Comparison of ENCODE assay signal across 8 cellular contexts in genomic region chr9:130041648-130042405, GRCh38. TPM values are rescaled to one million over a fixed set of nuclear protein-coding genes. Genes with fewer than 3 reads are reported as not detected.
DNase-seq lines count a peak whose midpoint lies in the region; ATAC-seq and TF ChIP-seq lines count a peak whose summit lies in the region.

No MANE protein-coding gene starts in this region.

- H4K8ac ChIP-seq in IMR-90 (ENCODE audit: low read depth in 2 of 2, low read length in 2 of 2): no peak overlapping the region; a peak in 1 of 4 replicates

- H3K27me3 ChIP-seq in CD4-positive, alpha-beta memory T cell (ENCODE audit: insufficient read depth, low read length): no peaks in the 10 kb centered on the region
- H3K27me3 ChIP-seq in IMR-90 (ENCODE audit: control insufficient read depth, insufficient read depth, low read length) (no peaks in the 10 kb centered on the region), stomach smooth muscle (ENCODE audit: control insufficient read depth in 1 of 2, insufficient read depth in 2 of 2, low read length in 2 of 2) (no peaks in the 10 kb centered on the region)

- no TSS peak for BruUV-seq in IMR-90 (replicated peaks; lab: Mats Ljungman, UMichigan)
- BruUV-seq in MCF 10A (replicated peaks; lab: Mats Ljungman, UMichigan): no TSS peak

- TF ChIP-seq RAD21 in IMR-90 (IDR thresholded peaks at IDR 0.05; ENCODE audit: low read length): peak; percentile 6; the same call in 1 of the 2 replicates

- H3K4ac ChIP-seq in IMR-90 (ENCODE audit: low read depth, low read length): peak overlapping the region; percentile 71

- peak overlapping the region; percentile 95 for H3K27ac ChIP-seq in CD4-positive, alpha-beta memory T cell (ENCODE audit: low read depth, low read length)
- H3K27ac ChIP-seq in IMR-90 (ENCODE audit: insufficient read depth, low read length) (peak overlapping the region; percentile 39), stomach smooth muscle (ENCODE audit: low read length) (peak overlapping the region; percentile 92)

- no peaks in the 10 kb centered on the region for H3K27me3 Mint-ChIP-seq in CD4-positive, alpha-beta memory T cell
- H3K27me3 Mint-ChIP-seq in MCF 10A (ENCODE audit: insufficient read depth, unreplicated experiment): no peaks in the 10 kb centered on the region

- H3K23ac ChIP-seq in IMR-90 (ENCODE audit: low read depth, low read length): peak overlapping the region; percentile 84

- intact Hi-C loops in CD4-positive, alpha-beta memory T cell (cut with micrococcal nuclease): loop anchor here (5.0 kb wide), 1 partner anchor 35 kb away; no protein-coding TSS in a partner anchor
- intact Hi-C loops in IMR-90 (cut with micrococcal nuclease): loop anchor here (2.0 to 5.0 kb wide), 3 partner anchors 77 to 207 kb away; partner anchors contain the start of genes C9orf78 and USP20
- intact Hi-C loops in MCF 10A (cut with micrococcal nuclease): loop anchor here (1.0 to 5.0 kb wide), 3 partner anchors 75 to 157 kb away; no protein-coding TSS in a partner anchor
- intact Hi-C loops in left colon (cut with DNase I, micrococcal nuclease): loop anchor here in 1 of 2 donors (10.0 kb wide), 1 partner anchor 77 kb away; no protein-coding TSS in a partner anchor

- ATAC-seq in IMR-90 (ENCODE audit: low read depth) (peak; percentile 16; the same call in 1 of the 2 replicates), left colon (peak; percentile 25), GM21529 (IDR thresholded peaks at IDR 0.05; ENCODE audit: unreplicated experiment) (no peak), GM21526 (IDR thresholded peaks at IDR 0.05; ENCODE audit: low FRiP score, unreplicated experiment) (no peak)

- H3K79me1 ChIP-seq in IMR-90 (ENCODE audit: low read depth in 1 of 2, low read length in 2 of 2): peaks cover 11 to 25% of the 10 kb centered on the region in 2 experiments; a peak in 3 of 4 replicates

- H3K27ac Mint-ChIP-seq in CD4-positive, alpha-beta memory T cell: peak overlapping the region; percentile 93 to 99 (median 99)
- peak overlapping the region; percentile 93 for H3K27ac Mint-ChIP-seq in MCF 10A (ENCODE audit: low read depth, unreplicated experiment)

- DNase-seq in CD4-positive, alpha-beta memory T cell: no peak
- DNase-seq in IMR-90 (peak; percentile 21), MCF 10A (ENCODE audit: unreplicated experiment) (peak; percentile 26), left colon (peak in 1 of 2 donors; percentile 31), NCI-H524 treated with DMSO at 0.1 percent for 48 hours (lab: John Stamatoyannopoulos, UW) (no peak)

- no peak overlapping the region for H4K5ac ChIP-seq in IMR-90 (ENCODE audit: low read depth, low read length)

- TF ChIP-seq CTCF in IMR-90 (conservative IDR thresholded peaks at IDR 0.05; ENCODE audit: low read depth, low read length) (no peak), MCF 10A (IDR thresholded peaks at IDR 0.05; ENCODE audit: unreplicated experiment) (no peak)

- H3K36me3 ChIP-seq in CD4-positive, alpha-beta memory T cell (ENCODE audit: insufficient read depth, low read length): no peaks in the 10 kb centered on the region
- no peaks in the 10 kb centered on the region for H3K36me3 ChIP-seq in IMR-90 (ENCODE audit: control insufficient read depth, insufficient read depth, low read length)
- no peaks in the 10 kb centered on the region for H3K36me3 ChIP-seq in stomach smooth muscle (ENCODE audit: control insufficient read depth in 2 of 2, insufficient read depth in 2 of 2, low read length in 2 of 2)

- 2% methylated on average over 19 of the region's 31 CpGs; no CpG with 5 or more reads in 1 of the 2 experiments for WGBS in IMR-90 (ENCODE audit: extremely low coverage in 2 of 2, insufficient read length in 1 of 2), 2 experiments

- TF ChIP-seq POLR2A in IMR-90 (IDR thresholded peaks at IDR 0.05; ENCODE audit: low read depth, low read length): 0 out of 2 replicates have a peak, but pooled peaks have one; percentile 38

- H2BK15ac ChIP-seq in IMR-90 (ENCODE audit: low read depth, low read length): no peak overlapping the region

- H3K56ac ChIP-seq in IMR-90 (ENCODE audit: extremely low read depth, insufficient read depth, low read length): 0 out of 2 replicates have a peak overlapping the region, but pooled peaks have one; percentile 26

- peaks cover 40% of the 10 kb centered on the region for H4K20me1 ChIP-seq in IMR-90 (ENCODE audit: insufficient read depth, low read length)

- H2AK9ac ChIP-seq in IMR-90 (replicated peaks; ENCODE audit: low read depth, low read length, poor library complexity): peak overlapping the region; percentile 84

- POLR2A ChIA-PET in CD4-positive, alpha-beta memory T cell (lab: Charles Lee; ENCODE audit: partially characterized antibody): interaction anchor here (0.7 to 13.5 kb wide), 26 partner anchors 10 to 209 kb away, joined by 3 to 392 read pairs (median 7); partner anchors contain the start of genes C9orf78, GPR107 and USP20
- POLR2A ChIA-PET in IMR-90 (lab: Charles Lee; ENCODE audit: unreplicated experiment): interaction anchor here (0.5 to 0.6 kb wide), 2 partner anchors 133 to 156 kb away, joined by 4 to 6 read pairs; no protein-coding TSS in a partner anchor
- POLR2A ChIA-PET in MCF 10A (lab: Yijun Ruan, JAX): interaction anchor here (0.6 to 4.8 kb wide), 12 partner anchors 11 to 217 kb away, joined by 3 to 53 read pairs (median 6); partner anchors contain the start of genes C9orf78, GPR107 and USP20

- H3K4me1 ChIP-seq in CD4-positive, alpha-beta memory T cell (ENCODE audit: insufficient read depth, low read length): peaks cover 52% of the 10 kb centered on the region
- H3K4me1 ChIP-seq in IMR-90 (ENCODE audit: control insufficient read depth, insufficient read depth, low read length) (no peaks in the 10 kb centered on the region), stomach smooth muscle (ENCODE audit: control insufficient read depth, insufficient read depth, low read length) (peaks cover 21% of the 10 kb centered on the region)

- no peak overlapping the region for H3K18ac ChIP-seq in IMR-90 (ENCODE audit: low read depth, low read length)

- no peak overlapping the region for H2BK20ac ChIP-seq in IMR-90 (ENCODE audit: low read depth, low read length)

- dilution Hi-C loops in IMR-90 (cut with HindIII; ENCODE audit: low sequenced_read_pairs, unreplicated experiment): no loop called here

- peaks cover 0 to 35% of the 10 kb centered on the region in 2 donors for H3K36me3 Mint-ChIP-seq in CD4-positive, alpha-beta memory T cell
- H3K36me3 Mint-ChIP-seq in MCF 10A (ENCODE audit: insufficient read depth, unreplicated experiment): no peaks in the 10 kb centered on the region

- no peak overlapping the region for H2AK5ac ChIP-seq in IMR-90 (ENCODE audit: low read depth, low read length)

- in situ Hi-C loops in IMR-90 (cut with MboI; ENCODE audit: low sequenced_read_pairs): loop anchor here (5.0 kb wide), 1 partner anchor 75 kb away; no protein-coding TSS in a partner anchor

- H3K9me1 ChIP-seq in IMR-90 (ENCODE audit: insufficient read depth, low read length): no peaks in the 10 kb centered on the region

- peak overlapping the region; percentile 98 to 100 (median 99) for H3K4me3 Mint-ChIP-seq in CD4-positive, alpha-beta memory T cell
- peak overlapping the region; percentile 99 for H3K4me3 Mint-ChIP-seq in MCF 10A (ENCODE audit: unreplicated experiment)

- H4K91ac ChIP-seq in IMR-90 (ENCODE audit: insufficient read depth, low read depth, low read length): peak overlapping the region; percentile 51; the same call in 1 of the 2 replicates

- H2BK120ac ChIP-seq in IMR-90 (ENCODE audit: low read depth, low read length): no peak overlapping the region

- peak overlapping the region; percentile 92 for H2AFZ ChIP-seq in IMR-90 (replicated peaks; ENCODE audit: low read length, poor library complexity)

- no peaks in the 10 kb centered on the region for H3K9me3 ChIP-seq in CD4-positive, alpha-beta memory T cell (ENCODE audit: control insufficient read depth in 1 of 2, low read length in 2 of 2)
- H3K9me3 ChIP-seq in IMR-90 (ENCODE audit: control insufficient read depth, insufficient read depth, low read length): no peaks in the 10 kb centered on the region
- no peaks in the 10 kb centered on the region for H3K9me3 ChIP-seq in stomach smooth muscle (ENCODE audit: control insufficient read depth in 2 of 2, low read length in 2 of 2)

- H3K9ac ChIP-seq in IMR-90 (ENCODE audit: low read depth, low read length) (peak overlapping the region; percentile 65), stomach smooth muscle (ENCODE audit: low read length in 2 of 2) (peak overlapping the region; percentile 94)

- H3K14ac ChIP-seq in IMR-90 (replicated peaks; ENCODE audit: low read depth, low read length): peak overlapping the region; percentile 52; the same call in 1 of the 2 replicates

- no peak overlapping the region for H2BK5ac ChIP-seq in IMR-90 (ENCODE audit: low read depth, low read length, poor library complexity, severe bottlenecking)

- peaks cover 0 to 2% (median 0%) of the 10 kb centered on the region in 8 donors for H3K9me3 Mint-ChIP-seq in CD4-positive, alpha-beta memory T cell
- no peaks in the 10 kb centered on the region for H3K9me3 Mint-ChIP-seq in MCF 10A (ENCODE audit: unreplicated experiment)

- H3K4me1 Mint-ChIP-seq in CD4-positive, alpha-beta memory T cell: peaks cover 40 to 81% (median 53%) of the 10 kb centered on the region in 4 donors
- peaks cover 8% of the 10 kb centered on the region for H3K4me1 Mint-ChIP-seq in MCF 10A (ENCODE audit: insufficient read depth, unreplicated experiment)

- H3K4me2 ChIP-seq in IMR-90 (ENCODE audit: low read depth, low read length): peak overlapping the region; percentile 75

- CTCF ChIA-PET in CD4-positive, alpha-beta memory T cell (lab: Charles Lee; ENCODE audit: partially characterized antibody): interaction anchor here (0.7 to 5.8 kb wide), 6 partner anchors 11 to 156 kb away, joined by 3 to 38 read pairs (median 3); partner anchors contain the start of gene GPR107
- CTCF ChIA-PET in IMR-90 (lab: Yijun Ruan, JAX): no interaction called here
- CTCF ChIA-PET in MCF 10A (lab: Yijun Ruan, JAX): interaction anchor here (0.6 to 1.1 kb wide), 3 partner anchors 57 to 157 kb away, joined by 3 to 4 read pairs (median 4); no protein-coding TSS in a partner anchor

- peak overlapping the region; percentile 89 for H3K4me3 ChIP-seq in CD4-positive, alpha-beta memory T cell (ENCODE audit: low read length in 2 of 2)
- H3K4me3 ChIP-seq in IMR-90 (ENCODE audit: insufficient read depth, low read depth, low read length) (peak overlapping the region; percentile 55), stomach smooth muscle (ENCODE audit: low read length in 2 of 2) (peak overlapping the region; percentile 92 to 96)

RNA-seq across cellular contexts. Expression of gene FNBP1, which starts 1.2 kb away (rescaled TPM):
- total RNA-seq in CD4-positive, alpha-beta memory T cell: 100 to 1,000 TPM; 197 to 202 TPM
- polyA plus RNA-seq in CD4-positive, alpha-beta memory T cell: 100 to 1,000 TPM; 143 to 165 TPM
- total RNA-seq in IMR-90 (2012; rRNA removed) (15.4 and 21.4 TPM in 2 replicates), MCF 10A (2022) (24.4 and 26.6 TPM in 2 replicates), left colon (10 to 100 TPM; 27.2 to 53.0 TPM)
- polyA plus RNA-seq in IMR-90 (2012; rRNA removed): 8.2 and 10.3 TPM in 2 replicates
- polyA plus RNA-seq in IMR-90 (2012; cell fraction: cytosol; rRNA removed): 4.1 and 4.6 TPM in 2 replicates
- 4.7 and 11.1 TPM in 2 replicates for polyA plus RNA-seq in IMR-90 (2012; cell fraction: nucleus; rRNA removed; ENCODE audit: low replicate concordance)

RNA-seq across cellular contexts. Expression of gene GPR107, which starts 11.9 kb away (rescaled TPM):
- 10 to 100 TPM; 23.8 to 24.4 TPM for total RNA-seq in CD4-positive, alpha-beta memory T cell
- polyA plus RNA-seq in CD4-positive, alpha-beta memory T cell: 1 to 10 TPM; 2.2 to 3.3 TPM
- 16.7 and 17.8 TPM in 2 replicates for total RNA-seq in IMR-90 (2012; rRNA removed)
- 20.2 and 21.6 TPM in 2 replicates for polyA plus RNA-seq in IMR-90 (2012; rRNA removed)
- 7.6 and 9.1 TPM in 2 replicates for polyA plus RNA-seq in IMR-90 (2012; cell fraction: cytosol; rRNA removed)
- 16.5 and 42.3 TPM in 2 replicates for polyA plus RNA-seq in IMR-90 (2012; cell fraction: nucleus; rRNA removed; ENCODE audit: low replicate concordance)
- total RNA-seq in MCF 10A (2022): 32.9 and 41.8 TPM in 2 replicates
- 10 to 100 TPM; 44.6 to 48.6 TPM for total RNA-seq in left colon

Comparison
In these comparisons a context has a peak if more than half of its experiments do, and no peak if none do; other contexts are left out.
1. DNase-seq: peak in IMR-90 (single experiment) and MCF 10A (single experiment); none in CD4-positive, alpha-beta memory T cell (0 of 5) and NCI-H524 treated with DMSO at 0.1 percent for 48 hours (single experiment).
2. H3K27ac ChIP-seq: peak in every context shown above with its lines; median percentile 95 in CD4-positive, alpha-beta memory T cell; 92 in stomach smooth muscle; 39 in IMR-90.
3. ATAC-seq: peak in IMR-90 (single experiment) and left colon (single experiment); none in GM21529 (single experiment) and GM21526 (single experiment).
4. Peak in every context shown above with its lines, with median percentiles within 50 percentile points of each other: H3K4me3 ChIP-seq.